17 cellular contexts compared by ENCODE assay signal in genomic region chr16:25118851-25119584, GRCh38. TPM values are rescaled to one million over a fixed set of nuclear protein-coding genes. Genes with fewer than 3 reads are reported as not detected.
DNase-seq lines count a peak whose midpoint lies in the region; ATAC-seq and TF ChIP-seq lines count a peak whose summit lies in the region.
"Had no signal": no experiment of that assay in that cellular context is flagged by ENCODE, and none has a peak within 500 bp of the region (broad histone marks: within the 10 kb centered on the region; RNA-seq: fewer than 3 reads in every experiment).

No MANE protein-coding gene starts in this region.

- TF ChIP-seq CTCF in H9 (conservative IDR thresholded peaks at IDR 0.05) (no peak), nephron (IDR thresholded peaks at IDR 0.05; ENCODE audit: unreplicated experiment in 3 of 3) (no peak), BE2C (IDR thresholded peaks at IDR 0.05; ENCODE audit: low read depth, low read length) (no peak)

- H3K14ac ChIP-seq in H9 (ENCODE audit: insufficient read depth, low read length), result no peak overlapping the region

- H3K9me3 Mint-ChIP-seq in H9 (no peaks in the 10 kb centered on the region), nephron (no peaks in the 10 kb centered on the region)
- H3K9me3 Mint-ChIP-seq in central memory CD8-positive, alpha-beta T cell, result no peaks in the 10 kb centered on the region
- H3K9me3 Mint-ChIP-seq in stimulated activated effector memory CD8-positive, alpha-beta T cell treated with anti-CD3 and anti-CD28 coated beads, Interleukin-12 subunit alpha, Interleukin-12 subunit beta, amount 100 ng/mL, for 72 hours, result no peaks in the 10 kb centered on the region
- H3K9me3 Mint-ChIP-seq: CD4-positive, alpha-beta T cell had no signal

- H3K79me1 ChIP-seq in H9 (ENCODE audit: insufficient read depth, low read depth, low read length, poor library complexity, severe bottlenecking), result peaks cover 6% of the 10 kb centered on the region

- H3K4me2 ChIP-seq in H9 (ENCODE audit: insufficient read depth, insufficient read length, low read length), result no peak overlapping the region

- no peak overlapping the region for H2AK5ac ChIP-seq in H9 (ENCODE audit: insufficient read length, low read length)

- DNase-seq in H9 (no peak), T-helper 1 cell (no peak), BE2C (no peak), HUDEP-2 (lab: John Stamatoyannopoulos, UW; ENCODE audit: unreplicated experiment in 76 of 76) (no peak)
- DNase-seq in central memory CD8-positive, alpha-beta T cell (ENCODE audit: low spot score in 2 of 2), result no peak
- no peak for DNase-seq in stimulated activated effector memory CD8-positive, alpha-beta T cell treated with anti-CD3 and anti-CD28 coated beads, Interleukin-12 subunit alpha, Interleukin-12 subunit beta, amount 100 ng/mL, for 72 hours (ENCODE audit: low spot score in 2 of 2)
- DNase-seq: ACHN; AML-193; CD4-positive, alpha-beta T cell; DMS79; NCI-H187 treated with DMSO at 0.1 percent for 48 hours; NK-92 treated with Interleukin-12 subunit alpha and Interleukin-12 subunit beta, amount 100 ng/mL, for 24 hours; OCI-M1; RPMI8226; SIG-M5 had no signal

- H2BK5ac ChIP-seq in H9 (ENCODE audit: insufficient read length, low read length), result no peak overlapping the region

- no peak overlapping the region for H3K4me3 Mint-ChIP-seq in H9
- no peak overlapping the region for H3K4me3 Mint-ChIP-seq in central memory CD8-positive, alpha-beta T cell
- no peak overlapping the region for H3K4me3 Mint-ChIP-seq in nephron
- H3K4me3 Mint-ChIP-seq in stimulated activated effector memory CD8-positive, alpha-beta T cell treated with anti-CD3 and anti-CD28 coated beads, Interleukin-12 subunit alpha, Interleukin-12 subunit beta, amount 100 ng/mL, for 72 hours, result no peak overlapping the region
- H3K4me3 Mint-ChIP-seq: CD4-positive, alpha-beta T cell had no signal

- WGBS in H9 (ENCODE audit: extremely low coverage, insufficient read length, low lambda C conversion rate), result no CpG with 5 or more reads among the region's 14 CpGs

- H3K9ac ChIP-seq in H9 (ENCODE audit: extremely low read depth, insufficient read length, low read length), result no peak overlapping the region

- no peaks in the 10 kb centered on the region for H3K4me1 Mint-ChIP-seq in H9
- peaks cover 48% of the 10 kb centered on the region for H3K4me1 Mint-ChIP-seq in central memory CD8-positive, alpha-beta T cell
- peaks cover 19% of the 10 kb centered on the region for H3K4me1 Mint-ChIP-seq in nephron
- peaks cover 49% of the 10 kb centered on the region for H3K4me1 Mint-ChIP-seq in stimulated activated effector memory CD8-positive, alpha-beta T cell treated with anti-CD3 and anti-CD28 coated beads, Interleukin-12 subunit alpha, Interleukin-12 subunit beta, amount 100 ng/mL, for 72 hours

- H3K18ac ChIP-seq in H9 (ENCODE audit: insufficient read length, low read depth, low read length), result no peak overlapping the region

- peaks cover 0 to 31% (median 17%) of the 10 kb centered on the region in 3 experiments; a peak in 6 of 7 replicates for H3K36me3 Mint-ChIP-seq in H9 (ENCODE audit: insufficient read depth in 1 of 3, low read depth in 3 of 3)
- H3K36me3 Mint-ChIP-seq in central memory CD8-positive, alpha-beta T cell (ENCODE audit: insufficient read depth), result peaks cover 17% of the 10 kb centered on the region
- peaks cover 29% of the 10 kb centered on the region for H3K36me3 Mint-ChIP-seq in nephron (ENCODE audit: low read depth)
- H3K36me3 Mint-ChIP-seq in stimulated activated effector memory CD8-positive, alpha-beta T cell treated with anti-CD3 and anti-CD28 coated beads, Interleukin-12 subunit alpha, Interleukin-12 subunit beta, amount 100 ng/mL, for 72 hours, result peaks cover 33% of the 10 kb centered on the region

- H3K9me3 ChIP-seq in H9 (ENCODE audit: control insufficient read depth, low read depth, low read length), result no peaks in the 10 kb centered on the region
- H3K9me3 ChIP-seq in BE2C, result no peaks in the 10 kb centered on the region
- H3K9me3 ChIP-seq: HAP-1 had no signal

- no peak overlapping the region for H4K91ac ChIP-seq in H9 (ENCODE audit: insufficient read length, low read depth, low read length)

- no peak overlapping the region for H2AFZ ChIP-seq in H9 (ENCODE audit: low read length)

- peak overlapping the region in 2 of 3 experiments; percentile 8 to 69; a peak in 4 of 7 replicates for H3K27ac Mint-ChIP-seq in H9
- peak overlapping the region; percentile 2 for H3K27ac Mint-ChIP-seq in central memory CD8-positive, alpha-beta T cell (ENCODE audit: low read depth)
- peak overlapping the region in 2 of 3 experiments; percentile 18 to 23 for H3K27ac Mint-ChIP-seq in nephron
- peak overlapping the region; percentile 33 for H3K27ac Mint-ChIP-seq in stimulated activated effector memory CD8-positive, alpha-beta T cell treated with anti-CD3 and anti-CD28 coated beads, Interleukin-12 subunit alpha, Interleukin-12 subunit beta, amount 100 ng/mL, for 72 hours
- H3K27ac Mint-ChIP-seq: CD4-positive, alpha-beta T cell had no signal

- H3K36me3 ChIP-seq in BE2C, result no peaks in the 10 kb centered on the region

- H3K27me3 Mint-ChIP-seq in H9 (ENCODE audit: low read depth) (no peaks in the 10 kb centered on the region), nephron (ENCODE audit: low read depth) (no peaks in the 10 kb centered on the region)
- H3K27me3 Mint-ChIP-seq in central memory CD8-positive, alpha-beta T cell, result no peaks in the 10 kb centered on the region
- H3K27me3 Mint-ChIP-seq: CD4-positive, alpha-beta T cell had no signal

- no peak overlapping the region for H4K5ac ChIP-seq in H9 (ENCODE audit: insufficient read length, low read depth, low read length)

- H3K27ac ChIP-seq in H9 (ENCODE audit: insufficient read length, low read depth, low read length), result no peak overlapping the region

- no peak overlapping the region for H3K56ac ChIP-seq in H9 (ENCODE audit: insufficient read length, low read depth, low read length)

- no peak overlapping the region for H3K4ac ChIP-seq in H9 (ENCODE audit: low read depth, low read length)

- no peak overlapping the region for H3T11ph ChIP-seq in H9 (ENCODE audit: low read length)

- ATAC-seq in central memory CD8-positive, alpha-beta T cell (replicated peaks; ENCODE audit: extremely low read depth, poor library complexity, severe bottlenecking), result no peak
- ATAC-seq in stimulated activated effector memory CD8-positive, alpha-beta T cell treated with anti-CD3 and anti-CD28 coated beads, Interleukin-12 subunit alpha, Interleukin-12 subunit beta, amount 100 ng/mL, for 72 hours, result no peak

- H2BK20ac ChIP-seq in H9 (ENCODE audit: low read depth, low read length, poor library complexity, severe bottlenecking), result no peak overlapping the region

- H4K8ac ChIP-seq in H9 (replicated peaks; ENCODE audit: insufficient read length, low read depth, low read length), result no peak overlapping the region

- no peaks in the 10 kb centered on the region for H4K20me1 ChIP-seq in H9 (ENCODE audit: control insufficient read depth, insufficient read depth, insufficient read length)

- no peak overlapping the region for H2BK120ac ChIP-seq in H9 (ENCODE audit: low read depth, low read length, poor library complexity, severe bottlenecking)

- H3K79me2 ChIP-seq in H9 (ENCODE audit: insufficient read depth, low read length), result peaks cover 22% of the 10 kb centered on the region; the same call in 1 of the 2 replicates

- H3K23me2 ChIP-seq in H9 (ENCODE audit: insufficient read length, low read depth, low read length, poor library complexity, severe bottlenecking), result no peaks in the 10 kb centered on the region

- no peak overlapping the region for H3K23ac ChIP-seq in H9 (ENCODE audit: insufficient read length, low read depth, low read length)

- H2BK12ac ChIP-seq in H9 (ENCODE audit: insufficient read length, low read depth, low read length), result no peak overlapping the region

- H3K4me3 ChIP-seq in BE2C (ENCODE audit: low read depth, low read length), result no peak overlapping the region
- H3K4me3 ChIP-seq: HAP-1 had no signal

- H3K27me3 ChIP-seq in H9 (ENCODE audit: insufficient read depth, low read length), result no peaks in the 10 kb centered on the region
- no peaks in the 10 kb centered on the region for H3K27me3 ChIP-seq in BE2C

- no peak overlapping the region for H2BK15ac ChIP-seq in H9 (ENCODE audit: low read depth, low read length)

- no peaks in the 10 kb centered on the region for H3K4me1 ChIP-seq in H9 (ENCODE audit: insufficient read depth, low read length)
- no peaks in the 10 kb centered on the region; the same call in 1 of the 2 replicates for H3K4me1 ChIP-seq in BE2C
- H3K4me1 ChIP-seq: HAP-1 had no signal

RNA-seq across cellular contexts. Expression of gene LCMT1, which starts 7.5 kb away (rescaled TPM):
- total RNA-seq in H9 (2021), result 80.6 and 81.2 TPM in 2 replicates
- 73.7 TPM for polyA plus RNA-seq in BE2C (2012; ENCODE audit: insufficient read depth, insufficient read length, low read depth)
